1 cellular context compared by ENCODE assay signal in genomic region chr6:30857537-30857936, GRCh38.
A peak's percentile ranks its signal among the peaks of the same experiment; 100 is the strongest.
TF ChIP-seq lines count a peak whose summit lies in the region.

No MANE protein-coding gene starts in this region.

TF ChIP-seq in HepG2, 621 proteins besides CTCF, POLR2A, EP300 and RAD21 (continued from another document):
- TF ChIP-seq, protein P1, sequence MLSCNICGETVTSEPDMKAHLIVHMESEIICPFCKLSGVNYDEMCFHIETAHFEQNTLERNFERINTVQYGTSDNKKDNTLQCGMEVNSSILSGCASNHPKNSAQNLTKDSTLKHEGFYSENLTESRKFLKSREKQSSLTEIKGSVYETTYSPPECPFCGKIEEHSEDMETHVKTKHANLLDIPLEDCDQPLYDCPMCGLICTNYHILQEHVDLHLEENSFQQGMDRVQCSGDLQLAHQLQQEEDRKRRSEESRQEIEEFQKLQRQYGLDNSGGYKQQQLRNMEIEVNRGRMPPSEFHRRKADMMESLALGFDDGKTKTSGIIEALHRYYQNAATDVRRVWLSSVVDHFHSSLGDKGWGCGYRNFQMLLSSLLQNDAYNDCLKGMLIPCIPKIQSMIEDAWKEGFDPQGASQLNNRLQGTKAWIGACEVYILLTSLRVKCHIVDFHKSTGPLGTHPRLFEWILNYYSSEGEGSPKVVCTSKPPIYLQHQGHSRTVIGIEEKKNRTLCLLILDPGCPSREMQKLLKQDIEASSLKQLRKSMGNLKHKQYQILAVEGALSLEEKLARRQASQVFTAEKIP (CRISPR knock-in tag; IDR thresholded peaks at IDR 0.05; ENCODE audit: borderline replicate concordance): no peak
- TF ChIP-seq HDAC6 (IDR thresholded peaks at IDR 0.05; ENCODE audit: low read depth, low read length) (no peak), GATAD2A (CRISPR knock-in tag; IDR thresholded peaks at IDR 0.05) (peak; percentile 23; the same call in 1 of the 2 replicates), SALL1 (CRISPR knock-in tag; IDR thresholded peaks at IDR 0.05) (peak; percentile 37; the same call in 1 of the 2 replicates), ZNF766 (CRISPR knock-in tag; IDR thresholded peaks at IDR 0.05; ENCODE audit: borderline replicate concordance) (no peak), RFX3 (CRISPR knock-in tag; IDR thresholded peaks at IDR 0.05) (no peak), ZNF407 (CRISPR knock-in tag; IDR thresholded peaks at IDR 0.05; ENCODE audit: not compliant biosample characterization) (no peak)
- TF ChIP-seq, protein P2, sequence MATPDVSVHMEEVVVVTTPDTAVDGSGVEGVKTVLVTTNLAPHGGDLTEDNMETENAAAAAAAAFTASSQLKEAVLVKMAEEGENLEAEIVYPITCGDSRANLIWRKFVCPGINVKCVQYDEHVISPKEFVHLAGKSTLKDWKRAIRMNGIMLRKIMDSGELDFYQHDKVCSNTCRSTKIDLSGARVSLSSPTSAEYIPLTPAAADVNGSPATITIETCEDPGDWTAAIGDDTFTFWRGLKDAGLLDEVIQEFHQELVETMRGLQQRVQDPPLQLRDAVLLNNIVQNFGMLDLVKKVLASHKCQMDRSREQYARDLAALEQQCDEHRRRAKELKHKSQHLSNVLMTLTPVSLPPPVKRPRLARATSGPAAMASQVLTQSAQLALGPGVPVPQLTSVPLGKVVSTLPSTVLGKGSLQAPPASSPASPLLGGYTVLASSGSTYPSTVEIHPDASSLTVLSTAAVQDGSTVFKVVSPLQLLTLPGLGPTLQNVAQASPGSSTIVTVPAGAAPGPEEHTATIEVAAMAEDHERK (CRISPR knock-in tag; IDR thresholded peaks at IDR 0.05; ENCODE audit: low read depth): no peak
- TF ChIP-seq, protein P3, sequence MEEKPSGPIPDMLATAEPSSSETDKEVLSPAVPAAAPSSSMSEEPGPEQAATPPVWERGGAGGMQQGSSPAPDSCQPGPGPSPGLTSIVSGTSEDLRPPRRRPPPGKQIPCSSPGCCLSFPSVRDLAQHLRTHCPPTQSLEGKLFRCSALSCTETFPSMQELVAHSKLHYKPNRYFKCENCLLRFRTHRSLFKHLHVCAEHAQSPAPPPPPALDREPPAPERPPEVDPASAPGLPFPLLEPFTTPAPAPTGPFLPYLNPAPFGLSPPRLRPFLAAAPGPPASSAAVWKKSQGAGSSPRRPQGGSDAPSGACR (CRISPR knock-in tag; IDR thresholded peaks at IDR 0.05): no peak
